ENCODE assay signal across 10 cellular contexts in the genomic region with DNA sequence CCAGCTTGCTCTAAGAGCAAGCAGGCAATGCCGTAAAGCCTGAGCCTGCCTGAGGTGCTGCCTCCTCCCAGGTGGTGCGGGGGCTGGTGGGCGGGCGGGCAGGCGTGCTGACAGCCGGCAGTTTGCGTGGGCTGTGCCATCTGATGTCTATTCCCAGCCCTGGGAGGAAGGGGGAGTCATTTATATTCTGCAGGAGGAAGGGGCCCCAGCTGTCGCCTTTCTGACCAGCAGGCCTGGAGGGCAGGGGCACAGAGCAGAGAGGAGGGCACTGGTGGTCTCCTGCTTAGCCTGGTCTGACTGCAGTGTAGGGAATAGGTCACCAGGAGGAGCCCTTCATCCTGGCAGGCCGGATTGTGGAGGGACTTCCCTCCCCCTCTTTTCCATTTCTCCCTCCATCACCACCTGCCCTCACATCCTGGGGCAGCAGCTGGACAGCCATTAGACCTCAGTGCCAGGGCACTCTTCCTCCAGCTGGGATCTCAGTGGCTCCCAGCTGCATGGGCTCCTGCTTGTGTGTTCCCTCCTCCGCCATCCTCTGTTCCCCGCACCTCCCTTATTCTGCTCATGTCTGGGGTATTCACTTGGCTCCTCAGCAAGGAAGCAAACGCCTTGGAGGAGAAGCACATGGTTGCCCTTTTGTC. TPM values are rescaled to one million over a fixed set of nuclear protein-coding genes. Genes with fewer than 3 reads are reported as not detected.
DNase-seq lines count a peak whose midpoint lies in the region; ATAC-seq and TF ChIP-seq lines count a peak whose summit lies in the region.
"Had no signal": no experiment of that assay in that cellular context is flagged by ENCODE, and none has a peak within 500 bp of the region (broad histone marks: within the 10 kb centered on the region; RNA-seq: fewer than 3 reads in every experiment).

No MANE protein-coding gene starts in this region.

- H3K79me2 ChIP-seq in hepatocyte: peaks cover 17% of the 10 kb centered on the region

- no peaks in the 10 kb centered on the region for H3K9me2 ChIP-seq in hepatocyte (replicated peaks; ENCODE audit: insufficient read depth)

- H3K27me3 ChIP-seq in GM06990 (replicated peaks; ENCODE audit: control insufficient read depth, insufficient read depth, low read length): no peaks in the 10 kb centered on the region
- no peaks in the 10 kb centered on the region for H3K27me3 ChIP-seq in hepatocyte
- no peaks in the 10 kb centered on the region for H3K27me3 ChIP-seq in suprapubic skin

- no peak overlapping the region for H2AFZ ChIP-seq in hepatocyte

- TF ChIP-seq CTCF in GM06990 (IDR thresholded peaks at IDR 0.05; ENCODE audit: insufficient read depth, low read length, poor library complexity, severe bottlenecking) (peak; percentile 60), hepatocyte (IDR thresholded peaks at IDR 0.05; ENCODE audit: poor library complexity) (peak; percentile 42), suprapubic skin (IDR thresholded peaks at IDR 0.05) (peak in 1 of 2 donors; percentile 32)

- TF ChIP-seq POLR2A in suprapubic skin (IDR thresholded peaks at IDR 0.05): no peak

- DNase-seq in GM06990 (ENCODE audit: extremely low read depth, insufficient read length): no peak
- DNase-seq in NCI-H1694 (lab: John Stamatoyannopoulos, UW): peak; percentile 68
- peak; percentile 54 to 60 for DNase-seq in activated T-cell treated with anti-CD3 and anti-CD28 coated beads, Interleukin-2, amount 50 U/mL, for 48 hours
- peak; percentile 45 for DNase-seq in hepatocyte (ENCODE audit: low spot score)
- DNase-seq in suprapubic skin (ENCODE audit: low spot score in 2 of 2): no peak
- no peak for DNase-seq in effector CD4-positive, alpha-beta T cell
- no peak for DNase-seq in NCI-H774 (lab: John Stamatoyannopoulos, UW)
- DNase-seq: activated B cell treated with CpG ODN at 0.5 μM for 24 hours had no signal

- H3K4me3 ChIP-seq in GM06990 (replicated peaks; ENCODE audit: low read depth, low read length): no peak overlapping the region
- H3K4me3 ChIP-seq in hepatocyte: no peak overlapping the region
- no peak overlapping the region for H3K4me3 ChIP-seq in suprapubic skin

- TF ChIP-seq EP300 in suprapubic skin (IDR thresholded peaks at IDR 0.05): no peak

- H3K4me1 ChIP-seq in hepatocyte (ENCODE audit: insufficient read depth): peaks cover 7% of the 10 kb centered on the region
- H3K4me1 ChIP-seq in suprapubic skin: peaks cover 89% of the 10 kb centered on the region

- no peak for ATAC-seq in GM19035 (IDR thresholded peaks at IDR 0.05; ENCODE audit: unreplicated experiment)
- ATAC-seq: right cardiac atrium had no signal

- H3K9me3 ChIP-seq in hepatocyte (ENCODE audit: low read depth): no peaks in the 10 kb centered on the region
- H3K9me3 ChIP-seq in suprapubic skin: no peaks in the 10 kb centered on the region

- no peak overlapping the region for H3K4me2 ChIP-seq in hepatocyte

- H3K36me3 ChIP-seq in GM06990 (ENCODE audit: control insufficient read depth, insufficient read depth, low read length) (peaks cover 21% of the 10 kb centered on the region), hepatocyte (replicated peaks; ENCODE audit: insufficient read depth, low read depth) (no peaks in the 10 kb centered on the region), suprapubic skin (peaks cover 28% of the 10 kb centered on the region)

- no peaks in the 10 kb centered on the region for H4K20me1 ChIP-seq in hepatocyte (ENCODE audit: insufficient read depth, poor library complexity, severe bottlenecking)

- 80% methylated on average over 7 of the region's 12 CpGs for WGBS in hepatocyte (ENCODE audit: low lambda C conversion rate, missing lambda C conversion rate)
- 56% methylated on average over 5 of the region's 12 CpGs for WGBS in suprapubic skin

- H3K27ac ChIP-seq in hepatocyte: no peak overlapping the region
- H3K27ac ChIP-seq in suprapubic skin: peak overlapping the region; percentile 32

RNA-seq across cellular contexts. Expression of a gene that starts 4.4 kb away (rescaled TPM):
- total RNA-seq in hepatocyte (6.0 and 6.5 TPM in 2 replicates), suprapubic skin (10 to 100 TPM; 12.3 to 27.4 (median 24.7) TPM)
- 4.8 and 5.2 TPM in 2 replicates for polyA plus RNA-seq in hepatocyte

RNA-seq across cellular contexts. Expression of a gene that starts 11.2 kb away (rescaled TPM):
- total RNA-seq in hepatocyte (4.1 and 4.4 TPM in 2 replicates), suprapubic skin (1 to 10 TPM; 2.1 to 8.5 (median 4.7) TPM)
- polyA plus RNA-seq in hepatocyte: 2.0 and 2.6 TPM in 2 replicates

RNA-seq across cellular contexts. Expression of a gene that starts 14.6 kb away (rescaled TPM):
- total RNA-seq in hepatocyte (5.1 and 6.6 TPM in 2 replicates), suprapubic skin (1 to 10 TPM; 5.1 to 8.4 (median 7.2) TPM)
- polyA plus RNA-seq in hepatocyte: 5.3 and 9.3 TPM in 2 replicates

RNA-seq across cellular contexts. Expression of a gene that starts 31.9 kb away (rescaled TPM):
- 2.0 and 2.1 TPM in 2 replicates for total RNA-seq in hepatocyte
- polyA plus RNA-seq in hepatocyte: 3.0 TPM in 2 replicates
- 1 to 10 TPM in 1 of 4 donors, under 1 TPM in 2, not detected in 1; 0.23 to 2.1 (median 0.34) TPM for total RNA-seq in suprapubic skin
- total RNA-seq: activated B cell treated with CpG ODN at 0.5 μM for 24 hours had no signal

RNA-seq across cellular contexts. Expression of a gene that starts 41.4 kb away (rescaled TPM):
- total RNA-seq in hepatocyte (0.50 TPM in 1 of 2 replicates, not detected in the other), suprapubic skin (1 to 10 TPM in 1 of 4 donors, under 1 TPM in 1, not detected in 2; 0.19 to 1.4 TPM)
- 0.88 and 1.1 TPM in 2 replicates for polyA plus RNA-seq in hepatocyte
- total RNA-seq: activated B cell treated with CpG ODN at 0.5 μM for 24 hours had no signal

Comparison
In these comparisons a context has a peak if more than half of its experiments do, and no peak if none do; other contexts are left out.
1. DNase-seq: peak in NCI-H1694 (single experiment), activated T-cell treated with anti-CD3 and anti-CD28 coated beads, Interleukin-2, amount 50 U/mL, for 48 hours (2 of 2) and hepatocyte (single experiment); none in GM06990 (single experiment), suprapubic skin (0 of 2), effector CD4-positive, alpha-beta T cell (single experiment) and NCI-H774 (single experiment).